ENCODE assay signal across 31 cellular contexts in genomic region chr17:44673893-44674292, GRCh38. TPM values are rescaled to one million over a fixed set of nuclear protein-coding genes. Genes with fewer than 3 reads are reported as not detected.
"Had no signal": no experiment of that assay in that cellular context is flagged by ENCODE, and none has a peak within 500 bp of the region (broad histone marks: within the 10 kb centered on the region; RNA-seq: fewer than 3 reads in every experiment).

No MANE protein-coding gene starts in this region.

- H2AFZ ChIP-seq: neural progenitor cell had no signal

- DNase-seq: dorsolateral prefrontal cortex; effector CD4-positive, alpha-beta T cell; foreskin melanocyte; glutamatergic neuron; heart right ventricle; hippocampal formation; left cardiac atrium; left lung; mammary epithelial cell; mesendoderm; midbrain; naive thymus-derived CD4-positive, alpha-beta T cell; nucleus accumbens; ovary; posterior cingulate gyrus; psoas muscle; right cardiac atrium; sigmoid colon; stimulated activated CD4-positive, alpha-beta T cell treated with anti-CD3 and anti-CD28 coated beads, Interleukin-2, amount 100 ng/mL, for 24 hours; stimulated activated CD4-positive, alpha-beta T cell treated with anti-CD3 and anti-CD28 coated beads, Interleukin-4, amount 100 ng/mL, for 24 hours; stimulated activated naive CD4-positive, alpha-beta T cell treated with Interleukin-2 at 50 U/mL for 16 hours; stomach; thyroid gland; trophoblast cell had no signal

- H3K9me3 ChIP-seq: heart right ventricle, left lung, ovary, psoas muscle, sigmoid colon, stomach, thyroid gland, vagina had no signal

- H3K4me3 ChIP-seq: dorsolateral prefrontal cortex, heart right ventricle, left lung, neural progenitor cell, ovary, psoas muscle, sigmoid colon, stomach, thyroid gland, vagina had no signal

- H3K27ac ChIP-seq: dorsolateral prefrontal cortex, epithelial cell of prostate, heart right ventricle, left lung, ovary, psoas muscle, sigmoid colon, stomach, thyroid gland, vagina had no signal

- ATAC-seq: esophagus mucosa; heart right ventricle; left cardiac atrium; left lung; naive thymus-derived CD4-positive, alpha-beta T cell; psoas muscle; right cardiac atrium; stimulated activated effector memory CD8-positive, alpha-beta T cell treated with anti-CD3 and anti-CD28 coated beads, Interleukin-12 subunit alpha, Interleukin-12 subunit beta, amount 100 ng/mL, for 72 hours had no signal

- H3K36me3 ChIP-seq: neural progenitor cell, ovary, vagina had no signal

- H3K27me3 ChIP-seq: dorsolateral prefrontal cortex, heart right ventricle, left lung, neural progenitor cell, ovary, sigmoid colon, stomach, thyroid gland, vagina had no signal

- H3K4me1 ChIP-seq: heart right ventricle, left lung, neural progenitor cell, psoas muscle, stomach, thyroid gland, vagina had no signal

- H3K4me2 ChIP-seq: neural progenitor cell had no signal

RNA-seq across cellular contexts. Expression of gene MEIOC, which starts 17.6 kb away (rescaled TPM):
- total RNA-seq: esophagus mucosa, left lung, mucosa of gallbladder, ovary, psoas muscle, stomach, ureter, vagina had no signal
